ENCODE assay signal across 8 cellular contexts in genomic region chrX:113492895-113493294, GRCh38.
"Had no signal": no experiment of that assay in that cellular context is flagged by ENCODE, and none has a peak within 500 bp of the region (broad histone marks: within the 10 kb centered on the region; RNA-seq: fewer than 3 reads in every experiment).

No MANE protein-coding gene starts in this region.

- FAIRE-seq: G401.6, GM12878, GM12891, GM12892, GM18507, GM19239 had no signal

- DNase-seq: GDM1, GF-D8 had no signal

- ATAC-seq: GM12878 had no signal
